Comparison of ENCODE assay signal across 16 cellular contexts in the genomic region with DNA sequence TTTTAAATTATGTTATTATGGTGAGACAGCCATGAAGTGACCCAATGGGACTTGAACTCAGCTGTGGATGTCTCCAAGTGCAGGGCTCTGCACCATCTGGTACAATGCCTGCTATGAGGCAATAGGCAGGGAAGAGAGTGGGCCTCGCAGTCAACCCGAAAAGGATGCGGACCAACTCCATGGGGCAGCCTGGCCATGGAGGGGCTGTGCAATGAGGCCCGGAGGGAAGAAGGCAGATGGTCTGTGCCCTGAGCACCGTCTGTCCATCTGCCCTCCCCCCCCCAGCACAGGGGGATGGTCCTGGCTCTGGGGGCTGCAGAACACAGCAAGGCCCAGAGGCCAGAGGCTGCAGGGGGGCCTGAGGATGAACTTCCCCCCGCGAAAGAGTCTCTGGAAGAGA. TPM values are rescaled to one million over a fixed set of nuclear protein-coding genes. Genes with fewer than 3 reads are reported as not detected.
DNase-seq lines count a peak whose midpoint lies in the region; ATAC-seq and TF ChIP-seq lines count a peak whose summit lies in the region.
"Had no signal": no experiment of that assay in that cellular context is flagged by ENCODE, and none has a peak within 500 bp of the region (broad histone marks: within the 10 kb centered on the region; RNA-seq: fewer than 3 reads in every experiment).

No MANE protein-coding gene starts in this region.

- no peaks in the 10 kb centered on the region for H3K36me3 ChIP-seq in neural progenitor cell
- H3K36me3 ChIP-seq: BLaER1 had no signal

- peaks cover 5% of the 10 kb centered on the region for H4K20me1 ChIP-seq in neural progenitor cell (ENCODE audit: low read depth)

- H3K4me1 Mint-ChIP-seq in central memory CD8-positive, alpha-beta T cell, result peaks cover 19% of the 10 kb centered on the region
- H3K4me1 Mint-ChIP-seq in neural progenitor cell, result peaks cover 41% of the 10 kb centered on the region

- peak overlapping the region; percentile 53 for H3K4me3 Mint-ChIP-seq in central memory CD8-positive, alpha-beta T cell
- H3K4me3 Mint-ChIP-seq in neural progenitor cell, result peak overlapping the region; percentile 64

- H3K4me1 ChIP-seq in neural progenitor cell, result peaks cover 8% of the 10 kb centered on the region

- H3K27ac ChIP-seq in neural progenitor cell (no peak overlapping the region), substantia nigra (ENCODE audit: low read depth, low read length, poor library complexity, severe bottlenecking) (no peak overlapping the region)
- H3K27ac ChIP-seq: 22Rv1, BLaER1 had no signal

- H3K79me2 ChIP-seq in neural progenitor cell (ENCODE audit: low read depth), result no peaks in the 10 kb centered on the region

- H3K9me3 Mint-ChIP-seq in central memory CD8-positive, alpha-beta T cell, result no peaks in the 10 kb centered on the region
- H3K9me3 Mint-ChIP-seq in neural progenitor cell, result no peaks in the 10 kb centered on the region
- H3K9me3 Mint-ChIP-seq: H9 had no signal

- peaks cover 63% of the 10 kb centered on the region for H3K27me3 Mint-ChIP-seq in central memory CD8-positive, alpha-beta T cell
- peaks cover 22% of the 10 kb centered on the region for H3K27me3 Mint-ChIP-seq in neural progenitor cell (ENCODE audit: insufficient read depth, low read depth)

- no peaks in the 10 kb centered on the region for H3K9me3 ChIP-seq in neural progenitor cell (ENCODE audit: low read depth)
- H3K9me3 ChIP-seq: BLaER1 had no signal

- no peak overlapping the region for H3K27ac Mint-ChIP-seq in central memory CD8-positive, alpha-beta T cell (ENCODE audit: low read depth)
- no peak overlapping the region for H3K27ac Mint-ChIP-seq in neural progenitor cell
- H3K27ac Mint-ChIP-seq: H9 had no signal

- H3K9ac ChIP-seq in neural progenitor cell, result no peak overlapping the region
- H3K9ac ChIP-seq: BLaER1 had no signal

- H3K36me3 Mint-ChIP-seq in central memory CD8-positive, alpha-beta T cell (ENCODE audit: insufficient read depth), result no peaks in the 10 kb centered on the region
- no peaks in the 10 kb centered on the region for H3K36me3 Mint-ChIP-seq in neural progenitor cell

- ATAC-seq in central memory CD8-positive, alpha-beta T cell (replicated peaks; ENCODE audit: extremely low read depth, poor library complexity, severe bottlenecking), result no peak
- ATAC-seq in HG03460 (IDR thresholded peaks at IDR 0.05; ENCODE audit: unreplicated experiment) (no peak), HG03354 (IDR thresholded peaks at IDR 0.05; ENCODE audit: poor library complexity, severe bottlenecking, unreplicated experiment) (no peak)

- H2AFZ ChIP-seq in neural progenitor cell (replicated peaks), result no peak overlapping the region

- TF ChIP-seq CTCF in neural progenitor cell (IDR thresholded peaks at IDR 0.05), result no peak

- peak; percentile 45 for DNase-seq in DMS 273 (lab: John Stamatoyannopoulos, UW; ENCODE audit: unreplicated experiment)
- no peak for DNase-seq in DMS 273 treated with DMSO at 0.1 percent for 48 hours (lab: John Stamatoyannopoulos, UW)
- no peak for DNase-seq in central memory CD8-positive, alpha-beta T cell (ENCODE audit: low spot score in 2 of 2)
- no peak for DNase-seq in neural progenitor cell (ENCODE audit: low spot score)
- DNase-seq in substantia nigra (lab: John Stamatoyannopoulos, UW), result no peak
- DNase-seq: DND-41, GDM1, GOT3, H9, Kasumi-1, KBM-7 had no signal

- peaks cover 31% of the 10 kb centered on the region for H3F3A ChIP-seq in neural progenitor cell (ENCODE audit: low read depth)

- no peak overlapping the region for H3K4me2 ChIP-seq in neural progenitor cell

- H3K4me3 ChIP-seq in neural progenitor cell, result no peak overlapping the region
- H3K4me3 ChIP-seq: BLaER1 had no signal

- peaks cover 34% of the 10 kb centered on the region for H3K27me3 ChIP-seq in neural progenitor cell

RNA-seq across cellular contexts. Expression of a gene that starts 17.0 kb away (rescaled TPM):
- 7.1 and 11.0 TPM in 2 replicates for total RNA-seq in neural progenitor cell (ENCODE audit: low replicate concordance)
- total RNA-seq: A673 had no signal

RNA-seq across cellular contexts. Expression of a gene that starts 21.9 kb away (rescaled TPM):
- 0.04 and 0.22 TPM in 2 replicates for total RNA-seq in neural progenitor cell (ENCODE audit: low replicate concordance)
- total RNA-seq: A673 had no signal

RNA-seq across cellular contexts. Expression of a gene that starts 24.4 kb away (rescaled TPM):
- 15.6 and 23.7 TPM in 2 replicates for total RNA-seq in neural progenitor cell (ENCODE audit: low replicate concordance)

RNA-seq across cellular contexts. Expression of a gene that starts 48.0 kb away (rescaled TPM):
- total RNA-seq in neural progenitor cell (ENCODE audit: low replicate concordance), result 19.6 and 44.9 TPM in 2 replicates

RNA-seq across cellular contexts. Expression of a gene that starts 49.9 kb away (rescaled TPM):
- total RNA-seq in neural progenitor cell (ENCODE audit: low replicate concordance), result 7.4 and 25.9 TPM in 2 replicates
